17 cellular contexts compared by ENCODE assay signal in genomic region chr5:147349241-147349640, GRCh38.
DNase-seq lines count a peak whose midpoint lies in the region; ATAC-seq and TF ChIP-seq lines count a peak whose summit lies in the region.
"Had no signal": no experiment of that assay in that cellular context is flagged by ENCODE, and none has a peak within 500 bp of the region (broad histone marks: within the 10 kb centered on the region; RNA-seq: fewer than 3 reads in every experiment).

No MANE protein-coding gene starts in this region.

- no peak for TF ChIP-seq CTCF in PC-3 (conservative IDR thresholded peaks at IDR 0.05; ENCODE audit: low read depth, low read length)

- no peaks in the 10 kb centered on the region for H3K79me2 ChIP-seq in PC-3 (ENCODE audit: low read length)

- H3K27me3 ChIP-seq in PC-3 (ENCODE audit: low read length), result no peaks in the 10 kb centered on the region
- H3K27me3 ChIP-seq: BLaER1 treated with 17β-estradiol and CSF1 and Interleukin-3, amounts not matched to agents 10 nM and 100 nM had no signal

- no peaks in the 10 kb centered on the region for H4K20me1 ChIP-seq in PC-3 (ENCODE audit: low read length)
- H4K20me1 ChIP-seq: BLaER1 treated with 17β-estradiol and CSF1 and Interleukin-3, amounts not matched to agents 10 nM and 100 nM had no signal

- no peak overlapping the region for H3K9ac ChIP-seq in PC-3 (ENCODE audit: low read length)
- H3K9ac ChIP-seq: BLaER1 treated with 17β-estradiol and CSF1 and Interleukin-3, amounts not matched to agents 10 nM and 100 nM; GM23248 had no signal

- DNase-seq in NCI-H2029 (lab: John Stamatoyannopoulos, UW), result peak; percentile 72
- no peak for DNase-seq in PC-3
- peak; percentile 25 for DNase-seq in myocyte (ENCODE audit: low read depth)
- no peak for DNase-seq in NCI-H1930 (lab: John Stamatoyannopoulos, UW)
- DNase-seq in left lobe of liver (ENCODE audit: low spot score), result no peak
- no peak for DNase-seq in NCI-H2171 treated with DMSO at 0.1 percent for 48 hours (lab: John Stamatoyannopoulos, UW)
- DNase-seq: Calu3; CD8-positive, alpha-beta T cell; DMS 273 treated with DMSO at 0.1 percent for 48 hours; DMS53; DND-41; EL; GM23248; HCEC 1CT had no signal

- no peaks in the 10 kb centered on the region for H3K9me3 ChIP-seq in PC-3 (ENCODE audit: low read length)
- H3K9me3 ChIP-seq: BLaER1 treated with 17β-estradiol and CSF1 and Interleukin-3, amounts not matched to agents 10 nM and 100 nM had no signal

- POLR2A ChIA-PET in PC-3 (lab: Charles Lee; ENCODE audit: unreplicated experiment), result no interaction called here

- H3K27ac ChIP-seq in PC-3 (ENCODE audit: low read length), result peak overlapping the region; percentile 81
- H3K27ac ChIP-seq: BLaER1 treated with 17β-estradiol and CSF1 and Interleukin-3, amounts not matched to agents 10 nM and 100 nM; GM23248; HL-60 had no signal

- BruUV-seq in PC-3 (replicated peaks; lab: Mats Ljungman, UMichigan), result no TSS peak

- H2AFZ ChIP-seq in PC-3 (ENCODE audit: low read length), result no peak overlapping the region
- H2AFZ ChIP-seq: GM23248 had no signal

- CTCF ChIA-PET in PC-3 (lab: Charles Lee), result no interaction called here

- H3K4me1 ChIP-seq in PC-3 (ENCODE audit: insufficient read depth, low read length), result peaks cover 31% of the 10 kb centered on the region

- no peak overlapping the region for H3K4me3 ChIP-seq in PC-3 (ENCODE audit: low read length)
- H3K4me3 ChIP-seq: BLaER1 treated with 17β-estradiol and CSF1 and Interleukin-3, amounts not matched to agents 10 nM and 100 nM; GM12878; GM23248 had no signal

- intact Hi-C loops in PC-3 (cut with micrococcal nuclease), result loop anchor here (2.0 to 5.0 kb wide), 3 partner anchors 38 to 112 kb away; partner anchors contain the start of gene STK32A

- ATAC-seq in PC-3, result no peak
- ATAC-seq in left lobe of liver, result no peak
- ATAC-seq: CD8-positive, alpha-beta T cell; GM12878 had no signal

- H3K36me3 ChIP-seq in PC-3 (ENCODE audit: low read depth, low read length), result no peaks in the 10 kb centered on the region
- H3K36me3 ChIP-seq: BLaER1 treated with 17β-estradiol and CSF1 and Interleukin-3, amounts not matched to agents 10 nM and 100 nM had no signal

- no peaks in the 10 kb centered on the region for H3K9me2 ChIP-seq in PC-3 (replicated peaks; ENCODE audit: low read length)

- peaks cover 6% of the 10 kb centered on the region for H3F3A ChIP-seq in PC-3 (ENCODE audit: low read length, unreplicated experiment)

- H3K4me2 ChIP-seq in PC-3 (ENCODE audit: low read length), result peak overlapping the region; percentile 59
- H3K4me2 ChIP-seq: BLaER1 treated with 17β-estradiol and CSF1 and Interleukin-3, amounts not matched to agents 10 nM and 100 nM had no signal

Comparison
In these comparisons a context has a peak if more than half of its experiments do, and no peak if none do; other contexts are left out.
1. DNase-seq: peak in NCI-H2029 (single experiment) and myocyte (single experiment); none in PC-3 (single experiment), NCI-H1930 (0 of 2), left lobe of liver (single experiment) and NCI-H2171 treated with DMSO at 0.1 percent for 48 hours (single experiment).